ENCODE assay signal across 9 cellular contexts in genomic region chr17:68533887-68534700, GRCh38. TPM values are rescaled to one million over a fixed set of nuclear protein-coding genes. Genes with fewer than 3 reads are reported as not detected.
A peak's percentile ranks its signal among the peaks of the same experiment; 100 is the strongest.
DNase-seq lines count a peak whose midpoint lies in the region; ATAC-seq, FAIRE-seq and TF ChIP-seq lines count a peak whose summit lies in the region.
"Had no signal": no experiment of that assay in that cellular context is flagged by ENCODE, and none has a peak within 500 bp of the region (broad histone marks: within the 10 kb centered on the region; RNA-seq: fewer than 3 reads in every experiment).

No MANE protein-coding gene starts in this region.

- no peaks in the 10 kb centered on the region for H3K27me3 Mint-ChIP-seq in endothelial cell (ENCODE audit: unreplicated experiment)
- H3K27me3 Mint-ChIP-seq: activated CD4-positive, alpha-beta memory T cell treated with anti-CD3 and anti-CD28 coated beads, Interleukin-2, amount 10 ng/mL, durations not matched to agents 7 days and 5 days had no signal

- no peak for FAIRE-seq in HTR-8/SVneo (lab: Jason Lieb, UNC)

- no peak overlapping the region for H3K27ac ChIP-seq in OCI-LY1 (ENCODE audit: low read depth, low read length, poor library complexity, severe bottlenecking)
- no peak overlapping the region for H3K27ac ChIP-seq in psoas muscle

- peaks cover 3% of the 10 kb centered on the region for H3K4me1 ChIP-seq in OCI-LY1 (ENCODE audit: insufficient read depth, low read length, severe bottlenecking)
- H3K4me1 ChIP-seq in psoas muscle, result peaks cover 11% of the 10 kb centered on the region

- no peak overlapping the region for H2AFZ ChIP-seq in OCI-LY1 (ENCODE audit: low read length)

- no peaks in the 10 kb centered on the region for H3K79me2 ChIP-seq in OCI-LY1 (ENCODE audit: insufficient read depth, low read length)

- no peak overlapping the region for H3K4me3 ChIP-seq in OCI-LY1 (ENCODE audit: low read depth, low read length, poor library complexity, severe bottlenecking)
- H3K4me3 ChIP-seq in psoas muscle, result no peak overlapping the region

- H3K9ac ChIP-seq in OCI-LY1 (ENCODE audit: low read length), result no peak overlapping the region

- WGBS in psoas muscle, 3 donors, result 68 to 78% (median 69%) methylated on average over 6 of the region's 6 CpGs

- H4K20me1 ChIP-seq in OCI-LY1 (ENCODE audit: insufficient read depth, low read length), result no peaks in the 10 kb centered on the region

- DNase-seq in GM04503 (ENCODE audit: low read depth) (peak; percentile 13), endothelial cell (ENCODE audit: low spot score) (no peak), psoas muscle (no peak), erythroblast (lab: John Stamatoyannopoulos, UW) (no peak), HTR-8/SVneo (ENCODE audit: insufficient read length, low spot score) (no peak), posterior cingulate gyrus (no peak)
- DNase-seq: activated CD4-positive, alpha-beta memory T cell treated with anti-CD3 and anti-CD28 coated beads, Interleukin-2, amount 10 ng/mL, durations not matched to agents 7 days and 5 days had no signal

- H3K36me3 Mint-ChIP-seq in endothelial cell (ENCODE audit: low read depth, unreplicated experiment), result peaks cover 29% of the 10 kb centered on the region

- no peaks in the 10 kb centered on the region for H3K4me1 Mint-ChIP-seq in endothelial cell (ENCODE audit: unreplicated experiment)

- H3K27ac Mint-ChIP-seq in endothelial cell (ENCODE audit: unreplicated experiment), result peak overlapping the region; percentile 17
- H3K27ac Mint-ChIP-seq: activated CD4-positive, alpha-beta memory T cell treated with anti-CD3 and anti-CD28 coated beads, Interleukin-2, amount 10 ng/mL, durations not matched to agents 7 days and 5 days had no signal

- H3K27me3 ChIP-seq in OCI-LY1 (ENCODE audit: insufficient read depth, low read length), result no peaks in the 10 kb centered on the region
- H3K27me3 ChIP-seq in psoas muscle (ENCODE audit: insufficient read depth in 3 of 3, low read length in 2 of 3), result no peaks in the 10 kb centered on the region

- intact Hi-C loops in psoas muscle (cut with DNase I) (no loop called here), posterior cingulate gyrus (cut with DNase I) (loop anchor here (5.0 kb wide), 2 partner anchors 78 to 228 kb away; no protein-coding TSS in a partner anchor)

- H3K4me2 ChIP-seq in OCI-LY1 (ENCODE audit: low read length), result no peak overlapping the region

- TF ChIP-seq POLR2A in erythroblast (IDR thresholded peaks at IDR 0.05; ENCODE audit: low read length), result no peak

- no peaks in the 10 kb centered on the region for H3K9me3 Mint-ChIP-seq in endothelial cell (ENCODE audit: unreplicated experiment)
- H3K9me3 Mint-ChIP-seq: activated CD4-positive, alpha-beta memory T cell treated with anti-CD3 and anti-CD28 coated beads, Interleukin-2, amount 10 ng/mL, durations not matched to agents 7 days and 5 days had no signal

- H3K36me3 ChIP-seq in OCI-LY1 (ENCODE audit: insufficient read depth, low read length) (peaks cover 87% of the 10 kb centered on the region), psoas muscle (ENCODE audit: insufficient read depth in 1 of 2, low read depth in 1 of 2) (peaks cover 14 to 100% of the 10 kb centered on the region in 2 donors)

- TF ChIP-seq CTCF in OCI-LY1 (IDR thresholded peaks at IDR 0.05; ENCODE audit: low read length) (peak; percentile 65; the same call in 1 of the 2 replicates), endothelial cell (IDR thresholded peaks at IDR 0.05; ENCODE audit: unreplicated experiment) (peak; percentile 56), psoas muscle (IDR thresholded peaks at IDR 0.05) (peak; percentile 34)

- H3K4me3 Mint-ChIP-seq in endothelial cell (ENCODE audit: unreplicated experiment), result no peak overlapping the region
- H3K4me3 Mint-ChIP-seq: activated CD4-positive, alpha-beta memory T cell treated with anti-CD3 and anti-CD28 coated beads, Interleukin-2, amount 10 ng/mL, durations not matched to agents 7 days and 5 days had no signal

- no peaks in the 10 kb centered on the region for H3K9me2 ChIP-seq in OCI-LY1 (ENCODE audit: low read depth, low read length)

- 0 out of 2 replicates have a peak, but pooled peaks cover 3% of the 10 kb centered on the region for H3F3A ChIP-seq in OCI-LY1 (ENCODE audit: insufficient read depth, low read length)

- H3K9me3 ChIP-seq in OCI-LY1 (ENCODE audit: low read length) (no peaks in the 10 kb centered on the region), psoas muscle (no peaks in the 10 kb centered on the region)

- ATAC-seq in psoas muscle, result no peak
- ATAC-seq in HG03108 (IDR thresholded peaks at IDR 0.05; ENCODE audit: unreplicated experiment), result no peak

RNA-seq across cellular contexts. Expression of gene PRKAR1A, which starts 21.9 kb away (rescaled TPM):
- total RNA-seq in endothelial cell (ENCODE audit: unreplicated experiment), result 248 TPM
- 1,000 to 10,000 TPM in 1 of 4 donors, 100 to 1,000 TPM in 3; 304 to 2,295 (median 488) TPM for total RNA-seq in psoas muscle
- polyA plus RNA-seq in psoas muscle, result 100 to 1,000 TPM; 145 to 386 (median 171) TPM
